In genomic region chr5:178627259-178627598, GRCh38 we compare ENCODE assay signal across 8 cellular contexts. TPM values are rescaled to one million over a fixed set of nuclear protein-coding genes. Genes with fewer than 3 reads are reported as not detected.
A peak's percentile ranks its signal among the peaks of the same experiment; 100 is the strongest.
DNase-seq lines count a peak whose midpoint lies in the region; ATAC-seq and TF ChIP-seq lines count a peak whose summit lies in the region.

No MANE protein-coding gene starts in this region.

- intact Hi-C loops in activated CD4-positive, alpha-beta T cell treated with anti-CD3 and anti-CD28 coated beads, Interleukin-2, amount 10 ng/mL, durations not matched to agents 24 days and 14 days (cut with micrococcal nuclease) = loop anchor here (1.0 to 5.0 kb wide), 4 partner anchors 103 to 1445 kb away; partner anchors contain the start of genes PHYKPL, RNF130, RUFY1 and ZNF354A

- H3K27ac Mint-ChIP-seq in activated CD4-positive, alpha-beta T cell treated with anti-CD3 and anti-CD28 coated beads, Interleukin-2, amount 10 ng/mL, durations not matched to agents 24 days and 14 days = peak overlapping the region; percentile 67
- H3K27ac Mint-ChIP-seq in activated CD8-positive, alpha-beta T cell treated with anti-CD3 and anti-CD28 coated beads, Interleukin-2, amount 10 ng/mL, durations not matched to agents 7 days and 5 days = peak overlapping the region; percentile 70
- H3K27ac Mint-ChIP-seq in immature natural killer cell = peak overlapping the region; percentile 55 to 99 (median 81)

- H3K4me1 ChIP-seq in suprapubic skin = peaks cover 35% of the 10 kb centered on the region

- H3K9me3 ChIP-seq in suprapubic skin = no peaks in the 10 kb centered on the region

- POLR2A ChIA-PET in activated CD8-positive, alpha-beta T cell treated with anti-CD3 and anti-CD28 coated beads, Interleukin-2, amount 10 ng/mL, durations not matched to agents 7 days and 5 days (lab: Charles Lee) = no interaction called here

- no peak for DNase-seq in activated CD4-positive, alpha-beta T cell treated with anti-CD3 and anti-CD28 coated beads, Interleukin-2, amount 10 ng/mL, durations not matched to agents 24 days and 14 days
- no peak for DNase-seq in activated CD4-positive, alpha-beta T cell treated with anti-CD3 and anti-CD28 coated beads for 48 hours
- DNase-seq in activated CD8-positive, alpha-beta T cell treated with anti-CD3 and anti-CD28 coated beads, Interleukin-2, amount 10 ng/mL, durations not matched to agents 7 days and 5 days = no peak
- DNase-seq in immature natural killer cell (no peak), suprapubic skin (ENCODE audit: low spot score in 2 of 2) (no peak), DMS53 (lab: John Stamatoyannopoulos, UW) (no peak)

- H3K9me3 Mint-ChIP-seq in activated CD4-positive, alpha-beta T cell treated with anti-CD3 and anti-CD28 coated beads, Interleukin-2, amount 10 ng/mL, durations not matched to agents 24 days and 14 days = peaks cover 2% of the 10 kb centered on the region
- H3K9me3 Mint-ChIP-seq in activated CD8-positive, alpha-beta T cell treated with anti-CD3 and anti-CD28 coated beads, Interleukin-2, amount 10 ng/mL, durations not matched to agents 7 days and 5 days (ENCODE audit: insufficient read depth) = no peaks in the 10 kb centered on the region
- no peaks in the 10 kb centered on the region for H3K9me3 Mint-ChIP-seq in immature natural killer cell

- CTCF ChIA-PET in activated CD8-positive, alpha-beta T cell treated with anti-CD3 and anti-CD28 coated beads, Interleukin-2, amount 10 ng/mL, durations not matched to agents 7 days and 5 days (lab: Charles Lee) = no interaction called here

- TF ChIP-seq POLR2A in suprapubic skin (IDR thresholded peaks at IDR 0.05) = no peak

- ATAC-seq in activated CD8-positive, alpha-beta T cell treated with anti-CD3 and anti-CD28 coated beads, Interleukin-2, amount 10 ng/mL, durations not matched to agents 7 days and 5 days = no peak
- ATAC-seq in GM21723 (IDR thresholded peaks at IDR 0.05; ENCODE audit: unreplicated experiment) (no peak), GM21576 (IDR thresholded peaks at IDR 0.05; ENCODE audit: unreplicated experiment) (no peak)

- 10% methylated on average over 10 of the region's 20 CpGs for WGBS in suprapubic skin

- peak overlapping the region; percentile 89 for H3K4me3 ChIP-seq in suprapubic skin

- TF ChIP-seq CTCF in suprapubic skin (IDR thresholded peaks at IDR 0.05) = no peak

- H3K36me3 Mint-ChIP-seq in activated CD4-positive, alpha-beta T cell treated with anti-CD3 and anti-CD28 coated beads, Interleukin-2, amount 10 ng/mL, durations not matched to agents 24 days and 14 days (ENCODE audit: low read depth) = peaks cover 13% of the 10 kb centered on the region
- H3K36me3 Mint-ChIP-seq in activated CD8-positive, alpha-beta T cell treated with anti-CD3 and anti-CD28 coated beads, Interleukin-2, amount 10 ng/mL, durations not matched to agents 7 days and 5 days (ENCODE audit: low read depth) = peaks cover 19% of the 10 kb centered on the region
- peaks cover 4 to 5% (median 5%) of the 10 kb centered on the region in 3 donors for H3K36me3 Mint-ChIP-seq in immature natural killer cell

- H3K4me1 Mint-ChIP-seq in activated CD4-positive, alpha-beta T cell treated with anti-CD3 and anti-CD28 coated beads, Interleukin-2, amount 10 ng/mL, durations not matched to agents 24 days and 14 days = peaks cover 29% of the 10 kb centered on the region
- peaks cover 28% of the 10 kb centered on the region for H3K4me1 Mint-ChIP-seq in activated CD8-positive, alpha-beta T cell treated with anti-CD3 and anti-CD28 coated beads, Interleukin-2, amount 10 ng/mL, durations not matched to agents 7 days and 5 days (ENCODE audit: low read depth)
- peaks cover 38 to 40% of the 10 kb centered on the region in 2 donors for H3K4me1 Mint-ChIP-seq in immature natural killer cell

- peak overlapping the region; percentile 97 for H3K27ac ChIP-seq in suprapubic skin

- H3K36me3 ChIP-seq in suprapubic skin = peaks cover 10% of the 10 kb centered on the region

- no peaks in the 10 kb centered on the region for H3K27me3 ChIP-seq in suprapubic skin

- no peak for TF ChIP-seq EP300 in suprapubic skin (IDR thresholded peaks at IDR 0.05)

- H3K4me3 Mint-ChIP-seq in activated CD4-positive, alpha-beta T cell treated with anti-CD3 and anti-CD28 coated beads, Interleukin-2, amount 10 ng/mL, durations not matched to agents 24 days and 14 days = peak overlapping the region; percentile 90
- peak overlapping the region; percentile 92 for H3K4me3 Mint-ChIP-seq in activated CD8-positive, alpha-beta T cell treated with anti-CD3 and anti-CD28 coated beads, Interleukin-2, amount 10 ng/mL, durations not matched to agents 7 days and 5 days
- peak overlapping the region; percentile 56 to 100 (median 97) for H3K4me3 Mint-ChIP-seq in immature natural killer cell

- H3K27me3 Mint-ChIP-seq in activated CD4-positive, alpha-beta T cell treated with anti-CD3 and anti-CD28 coated beads, Interleukin-2, amount 10 ng/mL, durations not matched to agents 24 days and 14 days = peaks cover 12% of the 10 kb centered on the region
- peaks cover 10% of the 10 kb centered on the region for H3K27me3 Mint-ChIP-seq in activated CD8-positive, alpha-beta T cell treated with anti-CD3 and anti-CD28 coated beads, Interleukin-2, amount 10 ng/mL, durations not matched to agents 7 days and 5 days (ENCODE audit: low read depth)
- H3K27me3 Mint-ChIP-seq in immature natural killer cell (ENCODE audit: low read depth in 3 of 3) = peaks cover 6% of the 10 kb centered on the region in 3 donors

RNA-seq across cellular contexts. Expression of gene CLK4, which starts 0.4 kb away (rescaled TPM):
- 26.0 and 26.1 TPM in 2 replicates for total RNA-seq in activated CD4-positive, alpha-beta T cell treated with anti-CD3 and anti-CD28 coated beads, Interleukin-2, amount 10 ng/mL, durations not matched to agents 24 days and 14 days
- total RNA-seq in activated CD8-positive, alpha-beta T cell treated with anti-CD3 and anti-CD28 coated beads, Interleukin-2, amount 10 ng/mL, durations not matched to agents 7 days and 5 days = 10 to 100 TPM; 25.5 to 26.4 TPM
- 10 to 100 TPM in 2 of 3 donors, 1 to 10 TPM in 1; 9.3 to 18.0 (median 16.9) TPM for polyA plus RNA-seq in immature natural killer cell
- total RNA-seq in suprapubic skin = 10 to 100 TPM; 15.5 to 77.3 (median 34.1) TPM

RNA-seq across cellular contexts. Expression of gene COL23A1, which starts 37.0 kb away (rescaled TPM):
- 0.07 and 0.09 TPM in 2 replicates for total RNA-seq in activated CD4-positive, alpha-beta T cell treated with anti-CD3 and anti-CD28 coated beads, Interleukin-2, amount 10 ng/mL, durations not matched to agents 24 days and 14 days
- total RNA-seq in activated CD8-positive, alpha-beta T cell treated with anti-CD3 and anti-CD28 coated beads, Interleukin-2, amount 10 ng/mL, durations not matched to agents 7 days and 5 days = under 1 TPM; 0.63 to 0.68 TPM
- polyA plus RNA-seq in immature natural killer cell = under 1 TPM in 2 of 3 donors, not detected in 1; 0.40 to 0.78 TPM
- 1 to 10 TPM; 1.6 to 4.4 (median 3.4) TPM for total RNA-seq in suprapubic skin
